In the genomic region with DNA sequence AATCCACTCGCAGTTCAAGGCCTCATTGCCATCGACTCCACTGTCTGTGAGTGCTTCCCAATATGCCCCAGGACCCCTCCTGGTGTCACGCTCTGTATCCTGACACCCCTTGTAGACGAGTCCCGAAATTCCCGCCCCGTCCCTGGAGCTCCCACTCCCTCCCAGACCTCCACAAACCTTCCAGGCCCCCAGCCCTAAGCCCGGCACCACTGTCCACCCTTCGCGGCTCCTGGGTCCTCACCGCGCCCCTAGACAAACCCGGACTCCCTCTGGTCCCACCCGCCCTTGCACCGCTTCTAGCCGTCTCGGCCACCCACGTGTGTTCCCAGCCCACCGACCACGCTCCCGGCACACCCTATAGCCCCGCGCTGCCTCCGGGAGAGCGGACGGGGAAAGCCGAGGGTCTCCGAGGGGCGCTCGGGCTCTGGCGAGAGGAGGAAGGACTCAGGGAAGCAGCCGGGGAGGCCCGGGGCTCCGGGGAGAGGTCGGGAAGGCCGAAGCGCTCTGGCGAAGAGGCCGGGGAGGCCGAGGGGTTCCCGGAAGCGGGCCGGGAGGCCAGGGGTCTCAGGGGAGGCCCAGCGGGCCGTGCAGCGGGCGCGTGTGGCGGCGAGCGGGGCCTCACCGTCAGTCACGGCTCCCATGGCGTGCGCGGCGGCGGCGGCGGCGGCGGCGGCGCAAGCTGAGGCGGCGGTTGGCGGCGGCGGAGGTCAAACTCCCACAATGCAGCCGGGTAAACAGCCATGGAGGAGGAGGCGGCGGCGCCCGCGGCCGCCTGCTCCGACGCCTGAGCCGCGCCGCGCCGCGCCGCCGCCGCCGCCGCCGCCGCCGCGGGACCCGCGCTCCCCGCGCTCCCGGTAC, we compare ENCODE assay signal across 1 cellular context.
TF ChIP-seq lines count a peak whose summit lies in the region.

A gene with protein sequence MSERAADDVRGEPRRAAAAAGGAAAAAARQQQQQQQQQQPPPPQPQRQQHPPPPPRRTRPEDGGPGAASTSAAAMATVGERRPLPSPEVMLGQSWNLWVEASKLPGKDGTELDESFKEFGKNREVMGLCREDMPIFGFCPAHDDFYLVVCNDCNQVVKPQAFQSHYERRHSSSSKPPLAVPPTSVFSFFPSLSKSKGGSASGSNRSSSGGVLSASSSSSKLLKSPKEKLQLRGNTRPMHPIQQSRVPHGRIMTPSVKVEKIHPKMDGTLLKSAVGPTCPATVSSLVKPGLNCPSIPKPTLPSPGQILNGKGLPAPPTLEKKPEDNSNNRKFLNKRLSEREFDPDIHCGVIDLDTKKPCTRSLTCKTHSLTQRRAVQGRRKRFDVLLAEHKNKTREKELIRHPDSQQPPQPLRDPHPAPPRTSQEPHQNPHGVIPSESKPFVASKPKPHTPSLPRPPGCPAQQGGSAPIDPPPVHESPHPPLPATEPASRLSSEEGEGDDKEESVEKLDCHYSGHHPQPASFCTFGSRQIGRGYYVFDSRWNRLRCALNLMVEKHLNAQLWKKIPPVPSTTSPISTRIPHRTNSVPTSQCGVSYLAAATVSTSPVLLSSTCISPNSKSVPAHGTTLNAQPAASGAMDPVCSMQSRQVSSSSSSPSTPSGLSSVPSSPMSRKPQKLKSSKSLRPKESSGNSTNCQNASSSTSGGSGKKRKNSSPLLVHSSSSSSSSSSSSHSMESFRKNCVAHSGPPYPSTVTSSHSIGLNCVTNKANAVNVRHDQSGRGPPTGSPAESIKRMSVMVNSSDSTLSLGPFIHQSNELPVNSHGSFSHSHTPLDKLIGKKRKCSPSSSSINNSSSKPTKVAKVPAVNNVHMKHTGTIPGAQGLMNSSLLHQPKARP (plus strand): TSS at position 718 of the 858 bp plus-strand sequence. CDS start 48,732 bp downstream, outside the sequence.
A gene (minus strand): TSS at position 656 of the 858 bp plus-strand sequence. CDS start 15 bp downstream, at position 641.

TF ChIP-seq in SK-N-SH treated with all-trans-retinoic acid at 6 μM for 48 hours, 23 proteins besides CTCF, POLR2A, EP300 and RAD21:
- TF ChIP-seq, protein P1, sequence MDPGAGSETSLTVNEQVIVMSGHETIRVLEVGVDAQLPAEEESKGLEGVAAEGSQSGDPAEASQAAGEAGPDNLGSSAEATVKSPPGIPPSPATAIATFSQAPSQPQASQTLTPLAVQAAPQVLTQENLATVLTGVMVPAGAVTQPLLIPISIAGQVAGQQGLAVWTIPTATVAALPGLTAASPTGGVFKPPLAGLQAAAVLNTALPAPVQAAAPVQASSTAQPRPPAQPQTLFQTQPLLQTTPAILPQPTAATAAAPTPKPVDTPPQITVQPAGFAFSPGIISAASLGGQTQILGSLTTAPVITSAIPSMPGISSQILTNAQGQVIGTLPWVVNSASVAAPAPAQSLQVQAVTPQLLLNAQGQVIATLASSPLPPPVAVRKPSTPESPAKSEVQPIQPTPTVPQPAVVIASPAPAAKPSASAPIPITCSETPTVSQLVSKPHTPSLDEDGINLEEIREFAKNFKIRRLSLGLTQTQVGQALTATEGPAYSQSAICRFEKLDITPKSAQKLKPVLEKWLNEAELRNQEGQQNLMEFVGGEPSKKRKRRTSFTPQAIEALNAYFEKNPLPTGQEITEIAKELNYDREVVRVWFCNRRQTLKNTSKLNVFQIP (CRISPR knock-in tag; IDR thresholded peaks at IDR 0.05; ENCODE audit: borderline replicate concordance, low read depth), result no peak
- TF ChIP-seq BACH2 (CRISPR knock-in tag; IDR thresholded peaks at IDR 0.05; ENCODE audit: borderline replicate concordance), result no peak
- TF ChIP-seq RARB (CRISPR knock-in tag; IDR thresholded peaks at IDR 0.05), result no peak
- TF ChIP-seq, protein P2, sequence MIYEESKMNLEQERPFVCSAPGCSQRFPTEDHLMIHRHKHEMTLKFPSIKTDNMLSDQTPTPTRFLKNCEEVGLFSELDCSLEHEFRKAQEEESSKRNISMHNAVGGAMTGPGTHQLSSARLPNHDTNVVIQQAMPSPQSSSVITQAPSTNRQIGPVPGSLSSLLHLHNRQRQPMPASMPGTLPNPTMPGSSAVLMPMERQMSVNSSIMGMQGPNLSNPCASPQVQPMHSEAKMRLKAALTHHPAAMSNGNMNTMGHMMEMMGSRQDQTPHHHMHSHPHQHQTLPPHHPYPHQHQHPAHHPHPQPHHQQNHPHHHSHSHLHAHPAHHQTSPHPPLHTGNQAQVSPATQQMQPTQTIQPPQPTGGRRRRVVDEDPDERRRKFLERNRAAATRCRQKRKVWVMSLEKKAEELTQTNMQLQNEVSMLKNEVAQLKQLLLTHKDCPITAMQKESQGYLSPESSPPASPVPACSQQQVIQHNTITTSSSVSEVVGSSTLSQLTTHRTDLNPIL (CRISPR knock-in tag; IDR thresholded peaks at IDR 0.05; ENCODE audit: low read depth), result no peak
- TF ChIP-seq, protein P3, sequence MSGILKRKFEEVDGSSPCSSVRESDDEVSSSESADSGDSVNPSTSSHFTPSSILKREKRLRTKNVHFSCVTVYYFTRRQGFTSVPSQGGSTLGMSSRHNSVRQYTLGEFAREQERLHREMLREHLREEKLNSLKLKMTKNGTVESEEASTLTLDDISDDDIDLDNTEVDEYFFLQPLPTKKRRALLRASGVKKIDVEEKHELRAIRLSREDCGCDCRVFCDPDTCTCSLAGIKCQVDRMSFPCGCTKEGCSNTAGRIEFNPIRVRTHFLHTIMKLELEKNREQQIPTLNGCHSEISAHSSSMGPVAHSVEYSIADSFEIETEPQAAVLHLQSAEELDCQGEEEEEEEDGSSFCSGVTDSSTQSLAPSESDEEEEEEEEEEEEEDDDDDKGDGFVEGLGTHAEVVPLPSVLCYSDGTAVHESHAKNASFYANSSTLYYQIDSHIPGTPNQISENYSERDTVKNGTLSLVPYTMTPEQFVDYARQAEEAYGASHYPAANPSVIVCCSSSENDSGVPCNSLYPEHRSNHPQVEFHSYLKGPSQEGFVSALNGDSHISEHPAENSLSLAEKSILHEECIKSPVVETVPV (CRISPR knock-in tag; IDR thresholded peaks at IDR 0.05), result no peak
- TF ChIP-seq ZC3H10 (CRISPR knock-in tag; IDR thresholded peaks at IDR 0.05), result no peak
- TF ChIP-seq ZFP30 (CRISPR knock-in tag; IDR thresholded peaks at IDR 0.05), result no peak
- TF ChIP-seq ESRRG (CRISPR knock-in tag; IDR thresholded peaks at IDR 0.05), result no peak
- TF ChIP-seq CSDC2 (CRISPR knock-in tag; IDR thresholded peaks at IDR 0.05), result no peak
